ENCODE assay signal across 10 cellular contexts in genomic region chr11:123475478-123475877, GRCh38. TPM values are rescaled to one million over a fixed set of nuclear protein-coding genes. Genes with fewer than 3 reads are reported as not detected.
A peak's percentile ranks its signal among the peaks of the same experiment; 100 is the strongest.
DNase-seq lines count a peak whose midpoint lies in the region; ATAC-seq and TF ChIP-seq lines count a peak whose summit lies in the region.
"Had no signal": no experiment of that assay in that cellular context is flagged by ENCODE, and none has a peak within 500 bp of the region (broad histone marks: within the 10 kb centered on the region; RNA-seq: fewer than 3 reads in every experiment).

No MANE protein-coding gene starts in this region.

- no peak overlapping the region for H3K4me3 ChIP-seq in AG09309 (ENCODE audit: control insufficient read depth, low read depth, low read length)
- no peak overlapping the region for H3K4me3 ChIP-seq in Panc1 (ENCODE audit: low read depth in 2 of 2, low read length in 2 of 2)
- H3K4me3 ChIP-seq in foreskin fibroblast (ENCODE audit: low read depth in 1 of 2, low read length in 2 of 2) = no peak overlapping the region
- H3K4me3 ChIP-seq: upper lobe of right lung had no signal

- ATAC-seq in Panc1 = no peak
- ATAC-seq: upper lobe of right lung had no signal

- H3K27ac ChIP-seq in Panc1 (ENCODE audit: low read length) = no peak overlapping the region
- H3K27ac ChIP-seq: upper lobe of right lung had no signal

- no TSS peak for BruUV-seq in Panc1 (replicated peaks; lab: Mats Ljungman, UMichigan)

- H3K27me3 ChIP-seq in Panc1 (ENCODE audit: control insufficient read depth, insufficient read depth, low read length) = peaks cover 8% of the 10 kb centered on the region
- H3K27me3 ChIP-seq: upper lobe of right lung had no signal

- CTCF ChIA-PET in Panc1 (lab: Charles Lee) = interaction anchor here (1.0 kb wide), 2 partner anchors 68 to 214 kb away, joined by 3 to 4 read pairs; no protein-coding TSS in a partner anchor

- TF ChIP-seq CTCF in AG09309 (IDR thresholded peaks at IDR 0.05; ENCODE audit: control insufficient read depth, insufficient read depth, low read depth, low read length, missing control alignments) = peak; percentile 40
- peak; percentile 18 for TF ChIP-seq CTCF in GM10266 (IDR thresholded peaks at IDR 0.05; ENCODE audit: control insufficient read depth, insufficient read depth, low read depth, missing control alignments)
- TF ChIP-seq CTCF in Panc1 (IDR thresholded peaks at IDR 0.05) = peak; percentile 55
- peak; percentile 17 for TF ChIP-seq CTCF in foreskin fibroblast (IDR thresholded peaks at IDR 0.05; ENCODE audit: low read depth, low read length)
- TF ChIP-seq CTCF in GM13976 (IDR thresholded peaks at IDR 0.05; ENCODE audit: borderline replicate concordance, control extremely low read depth, extremely low read depth, insufficient read depth, missing control alignments) = no peak

- no peaks in the 10 kb centered on the region for H3K36me3 ChIP-seq in Panc1 (ENCODE audit: control insufficient read depth, insufficient read depth, low read length)
- H3K36me3 ChIP-seq: upper lobe of right lung had no signal

- no peaks in the 10 kb centered on the region for H3K4me1 ChIP-seq in Panc1 (ENCODE audit: control insufficient read depth, insufficient read depth, low read length)
- H3K4me1 ChIP-seq: upper lobe of right lung had no signal

- POLR2A ChIA-PET in Panc1 (lab: Charles Lee) = interaction anchor here (0.6 kb wide), 1 partner anchor 80 kb away, joined by 3 read pairs; no protein-coding TSS in a partner anchor

- in situ Hi-C loops in Panc1 (cut with HindIII; ENCODE audit: low pct_unique_long_range_greater_than_20kb, low sequenced_read_pairs) (no loop called here), GM13976 (cut with MboI; ENCODE audit: low sequenced_read_pairs, unreplicated experiment) (loop anchor here (10.0 to 25.0 kb wide), 2 partner anchors 171 to 363 kb away; no protein-coding TSS in a partner anchor)

- no peaks in the 10 kb centered on the region for H3K9me3 ChIP-seq in Panc1 (ENCODE audit: control insufficient read depth, insufficient read depth, low read depth, low read length)
- H3K9me3 ChIP-seq: upper lobe of right lung had no signal

- intact Hi-C loops in Panc1 (cut with micrococcal nuclease; ENCODE audit: unreplicated experiment) = loop anchor here (5.0 kb wide), 1 partner anchor 373 kb away; no protein-coding TSS in a partner anchor

- no peak for DNase-seq in AG09309 (ENCODE audit: low read depth)
- DNase-seq in GM10266 (ENCODE audit: extremely low spot score) = no peak
- no peak for DNase-seq in Panc1 (ENCODE audit: low read depth, low spot score)
- DNase-seq in foreskin fibroblast = peak; percentile 27 to 61
- DNase-seq in activated effector memory CD4-positive, alpha-beta T cell treated with anti-CD3 and anti-CD28 coated beads, Interleukin-2, amount 50 U/mL, for 16 hours = no peak
- no peak for DNase-seq in SIG-M5 treated with dmso at 0.1 percent for 504 hours (lab: John Stamatoyannopoulos, UW; ENCODE audit: unreplicated experiment)
- DNase-seq in GM13976 (ENCODE audit: low spot score) = no peak
- no peak for DNase-seq in kidney glomerular epithelial cell (lab: John Stamatoyannopoulos, UW)
- DNase-seq: posterior cingulate gyrus, upper lobe of right lung had no signal

RNA-seq across cellular contexts. Expression of gene GRAMD1B, which starts 45.4 kb away (rescaled TPM):
- 0.46 TPM for total RNA-seq in Panc1 (2021; ENCODE audit: unreplicated experiment)
- polyA plus RNA-seq in Panc1 (2012; ENCODE audit: insufficient read length) = not detected

Comparison
In these comparisons a context has a peak if more than half of its experiments do, and no peak if none do; other contexts are left out.
1. DNase-seq: peak in foreskin fibroblast (2 of 2); none in AG09309 (single experiment), GM10266 (single experiment), Panc1 (single experiment), activated effector memory CD4-positive, alpha-beta T cell treated with anti-CD3 and anti-CD28 coated beads, Interleukin-2, amount 50 U/mL, for 16 hours (single experiment), SIG-M5 treated with dmso at 0.1 percent for 504 hours (single experiment), GM13976 (single experiment) and kidney glomerular epithelial cell (single experiment).